8 cellular contexts compared by ENCODE assay signal in the genomic region with DNA sequence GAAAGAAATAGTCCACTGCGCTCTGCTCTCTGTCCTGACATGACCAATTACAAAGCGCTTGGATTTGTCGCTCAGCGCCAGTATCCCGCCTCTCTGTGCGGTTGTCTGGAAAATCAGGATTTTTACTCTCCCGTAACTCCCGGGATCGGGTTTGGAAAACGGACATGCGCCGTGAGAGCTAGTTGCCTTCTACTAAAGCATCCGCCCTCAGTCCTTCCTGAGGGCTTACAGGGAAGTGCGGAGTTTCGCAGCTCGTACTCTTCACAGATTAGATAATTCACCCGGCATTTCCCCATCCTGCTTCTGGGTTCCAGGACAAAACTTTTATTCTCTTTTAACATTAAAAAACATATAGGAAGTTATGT. TPM values are rescaled to one million over a fixed set of nuclear protein-coding genes. Genes with fewer than 3 reads are reported as not detected.
DNase-seq lines count a peak whose midpoint lies in the region; ATAC-seq and TF ChIP-seq lines count a peak whose summit lies in the region.

No MANE protein-coding gene starts in this region.

- peak overlapping the region; percentile 67; the same call in 1 of the 2 replicates for H3K4me2 ChIP-seq in IMR-90 (ENCODE audit: low read depth, low read length)

- H3K9me1 ChIP-seq in IMR-90 (ENCODE audit: insufficient read depth, low read length) = no peaks in the 10 kb centered on the region; the same call in 1 of the 2 replicates

- peak overlapping the region; percentile 64; the same call in 1 of the 2 replicates for H4K91ac ChIP-seq in IMR-90 (ENCODE audit: insufficient read depth, low read depth, low read length)

- in situ Hi-C loops in IMR-90 (cut with MboI; ENCODE audit: low sequenced_read_pairs) = no loop called here

- peak overlapping the region; percentile 94 to 98 for H4K8ac ChIP-seq in IMR-90 (ENCODE audit: low read depth in 2 of 2, low read length in 2 of 2)

- peak overlapping the region; percentile 99 for H2AFZ ChIP-seq in IMR-90 (replicated peaks; ENCODE audit: low read length, poor library complexity)

- TF ChIP-seq POLR2A in IMR-90 (IDR thresholded peaks at IDR 0.05; ENCODE audit: low read depth, low read length) = peak; percentile 95

- dilution Hi-C loops in IMR-90 (cut with HindIII; ENCODE audit: low sequenced_read_pairs, unreplicated experiment) = no loop called here

- WGBS in IMR-90 (ENCODE audit: extremely low coverage in 2 of 2, insufficient read length in 1 of 2), 2 experiments = 0% methylated on average over 12 of the region's 17 CpGs; no CpG with 5 or more reads in 1 of the 2 experiments

- H3K36me3 ChIP-seq in IMR-90 (ENCODE audit: control insufficient read depth, insufficient read depth, low read length) (no peaks in the 10 kb centered on the region), mucosa of stomach (ENCODE audit: control insufficient read depth, insufficient read depth, low read length) (no peaks in the 10 kb centered on the region)

- H3K27ac ChIP-seq in IMR-90 (ENCODE audit: insufficient read depth, low read length) = peak overlapping the region; percentile 33; the same call in 1 of the 2 replicates

- POLR2A ChIA-PET in IMR-90 (lab: Charles Lee; ENCODE audit: unreplicated experiment) = interaction anchor here (0.7 to 1.1 kb wide), 2 partner anchors 237 to 931 kb away, joined by 4 to 6 read pairs; no protein-coding TSS in a partner anchor

- no peak for TF ChIP-seq CTCF in IMR-90 (conservative IDR thresholded peaks at IDR 0.05; ENCODE audit: low read depth, low read length)

- peak overlapping the region; percentile 53; the same call in 1 of the 2 replicates for H3K4ac ChIP-seq in IMR-90 (ENCODE audit: low read depth, low read length)

- no peak overlapping the region for H2AK5ac ChIP-seq in IMR-90 (ENCODE audit: low read depth, low read length)

- H3K56ac ChIP-seq in IMR-90 (ENCODE audit: extremely low read depth, insufficient read depth, low read length) = peak overlapping the region; percentile 95

- H3K9me3 ChIP-seq in IMR-90 (ENCODE audit: control insufficient read depth, insufficient read depth, low read length) (no peaks in the 10 kb centered on the region), mucosa of stomach (ENCODE audit: control insufficient read depth, low read length) (no peaks in the 10 kb centered on the region)

- ATAC-seq in GM21528 (IDR thresholded peaks at IDR 0.05; ENCODE audit: low FRiP score, unreplicated experiment) = peak; percentile 43
- peak; percentile 87 for ATAC-seq in IMR-90 (ENCODE audit: low read depth)
- ATAC-seq in esophagus mucosa = peak; percentile 89

- H3K79me1 ChIP-seq in IMR-90 (ENCODE audit: low read depth in 1 of 2, low read length in 2 of 2) = peaks cover 28 to 51% of the 10 kb centered on the region in 2 experiments

- TF ChIP-seq RAD21 in IMR-90 (IDR thresholded peaks at IDR 0.05; ENCODE audit: low read length) = no peak

- DNase-seq in DMS 273 (lab: John Stamatoyannopoulos, UW; ENCODE audit: unreplicated experiment) (peak; percentile 99), IMR-90 (peak; percentile 99), OCI-M2 (lab: John Stamatoyannopoulos, UW; ENCODE audit: unreplicated experiment) (peak; percentile 94)
- peak; percentile 74 for DNase-seq in activated T-cell treated with anti-CD3 and anti-CD28 coated beads, Interleukin-2, amount 50 U/mL, for 1 hour
- peak; percentile 78 for DNase-seq in stimulated activated CD8-positive, alpha-beta memory T cell treated with anti-CD3 and anti-CD28 coated beads, Interleukin-4, amount 100 ng/mL, for 48 hours

- BruUV-seq in IMR-90 (replicated peaks; lab: Mats Ljungman, UMichigan) = no TSS peak

- peak overlapping the region; percentile 18; the same call in 1 of the 2 replicates for H3K18ac ChIP-seq in IMR-90 (ENCODE audit: low read depth, low read length)

- no peak overlapping the region for H2AK9ac ChIP-seq in IMR-90 (replicated peaks; ENCODE audit: low read depth, low read length, poor library complexity)

- H3K9ac ChIP-seq in IMR-90 (ENCODE audit: low read depth, low read length) (peak overlapping the region; percentile 64; the same call in 1 of the 2 replicates), mucosa of stomach (ENCODE audit: low read length) (peak overlapping the region; percentile 90)

- H2BK15ac ChIP-seq in IMR-90 (ENCODE audit: low read depth, low read length) = no peak overlapping the region

- peak overlapping the region; percentile 50; the same call in 1 of the 2 replicates for H2BK120ac ChIP-seq in IMR-90 (ENCODE audit: low read depth, low read length)

- intact Hi-C loops in IMR-90 (cut with micrococcal nuclease) = loop anchor here (2.0 to 10.0 kb wide), 4 partner anchors 102 to 1110 kb away; a partner anchor contains a TSS

- H3K27me3 ChIP-seq in IMR-90 (ENCODE audit: control insufficient read depth, insufficient read depth, low read length) (no peaks in the 10 kb centered on the region), mucosa of stomach (ENCODE audit: control insufficient read depth, insufficient read depth, low read length) (no peaks in the 10 kb centered on the region)

- no peak overlapping the region for H4K5ac ChIP-seq in IMR-90 (ENCODE audit: low read depth, low read length)

- no peak overlapping the region for H2BK20ac ChIP-seq in IMR-90 (ENCODE audit: low read depth, low read length)

- H4K20me1 ChIP-seq in IMR-90 (ENCODE audit: insufficient read depth, low read length) = no peaks in the 10 kb centered on the region

- peak overlapping the region; percentile 80; the same call in 1 of the 2 replicates for H3K23ac ChIP-seq in IMR-90 (ENCODE audit: low read depth, low read length)

- H3K4me3 ChIP-seq in IMR-90 (ENCODE audit: insufficient read depth, low read depth, low read length) (peak overlapping the region; percentile 89), mucosa of stomach (ENCODE audit: low read length) (peak overlapping the region; percentile 75)

- peaks cover 2% of the 10 kb centered on the region; the same call in 1 of the 2 replicates for H3K4me1 ChIP-seq in IMR-90 (ENCODE audit: control insufficient read depth, insufficient read depth, low read length)
- peaks cover 16% of the 10 kb centered on the region for H3K4me1 ChIP-seq in mucosa of stomach (ENCODE audit: control insufficient read depth, insufficient read depth, low read length)

- peak overlapping the region; percentile 86 for H2BK5ac ChIP-seq in IMR-90 (ENCODE audit: low read depth, low read length, poor library complexity, severe bottlenecking)

- CTCF ChIA-PET in IMR-90 (lab: Yijun Ruan, JAX) = interaction anchor here (0.6 to 2.5 kb wide), 4 partner anchors 8 to 1109 kb away, joined by 3 to 9 read pairs (median 4); no protein-coding TSS in a partner anchor

- peak overlapping the region; percentile 77; the same call in 1 of the 2 replicates for H3K14ac ChIP-seq in IMR-90 (replicated peaks; ENCODE audit: low read depth, low read length)

TF ChIP-seq in IMR-90, 13 proteins besides CTCF, POLR2A, EP300 and RAD21:
- TF ChIP-seq SMC3 (IDR thresholded peaks at IDR 0.05; ENCODE audit: low read depth, low read length) = no peak
- TF ChIP-seq MXI1 (IDR thresholded peaks at IDR 0.05; ENCODE audit: borderline replicate concordance, low read depth, low read length) = no peak; the same call in 1 of the 2 replicates

RNA-seq across cellular contexts. Expression of a gene that starts 0.4 kb away (rescaled TPM):
- 7.5 and 8.1 TPM in 2 replicates for total RNA-seq in IMR-90 (2012; rRNA removed)
- 6.0 and 6.9 TPM in 2 replicates for polyA plus RNA-seq in IMR-90 (2012; rRNA removed)
- 1.5 and 1.8 TPM in 2 replicates for polyA plus RNA-seq in IMR-90 (2012; cell fraction: cytosol; rRNA removed)
- polyA plus RNA-seq in IMR-90 (2012; cell fraction: nucleus; rRNA removed; ENCODE audit: low replicate concordance) = 0.64 and 5.6 TPM in 2 replicates
- 11.8 TPM for total RNA-seq in esophagus mucosa

RNA-seq across cellular contexts. Expression of a gene that starts 0.7 kb away (rescaled TPM):
- 5.9 and 6.1 TPM in 2 replicates for total RNA-seq in IMR-90 (2012; rRNA removed)
- polyA plus RNA-seq in IMR-90 (2012; rRNA removed) = 0.90 and 1.3 TPM in 2 replicates
- 0.18 and 0.19 TPM in 2 replicates for polyA plus RNA-seq in IMR-90 (2012; cell fraction: cytosol; rRNA removed)
- polyA plus RNA-seq in IMR-90 (2012; cell fraction: nucleus; rRNA removed; ENCODE audit: low replicate concordance) = 1.3 and 3.9 TPM in 2 replicates
- 5.3 TPM for total RNA-seq in esophagus mucosa

Comparison
In these comparisons a context has a peak if more than half of its experiments do, and no peak if none do; other contexts are left out.
1. Peak in every context shown above with its lines: DNase-seq, ATAC-seq, H3K4me3 ChIP-seq and H3K27ac ChIP-seq.